8 cellular contexts compared by ENCODE assay signal in the genomic region with DNA sequence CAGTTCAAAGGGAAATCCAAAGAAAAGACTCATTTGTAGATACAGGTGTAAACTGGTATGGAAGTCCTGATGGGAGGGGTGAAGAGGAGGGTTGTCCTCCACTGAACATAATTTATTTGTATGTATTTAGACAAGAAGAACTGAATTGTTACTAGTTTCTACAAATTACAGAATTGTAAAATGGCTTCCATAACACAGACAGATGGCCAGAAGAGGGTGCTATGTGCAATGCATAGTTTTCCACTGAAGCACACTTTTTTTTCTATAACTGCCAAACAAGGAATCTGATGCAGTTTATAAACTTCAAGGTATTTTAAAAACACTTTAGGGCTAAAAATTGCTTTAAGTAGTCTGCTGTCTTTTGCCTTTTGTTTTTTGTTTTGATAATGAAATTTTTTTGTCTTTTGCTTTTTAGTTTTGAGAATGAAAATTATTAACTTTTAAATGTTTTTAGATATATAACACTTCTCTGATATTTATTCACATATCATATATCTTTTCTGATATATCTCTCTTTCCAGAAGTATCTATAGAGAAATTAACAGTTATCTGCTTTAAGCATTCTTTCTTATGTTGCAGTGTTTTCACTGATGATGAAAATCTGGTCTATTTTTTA. TPM values are rescaled to one million over a fixed set of nuclear protein-coding genes. Genes with fewer than 3 reads are reported as not detected.
DNase-seq lines count a peak whose midpoint lies in the region; ATAC-seq and TF ChIP-seq lines count a peak whose summit lies in the region.

No MANE protein-coding gene starts in this region.

- H3K4me3 ChIP-seq in hepatocyte, result no peak overlapping the region

- H4K20me1 ChIP-seq in hepatocyte (ENCODE audit: insufficient read depth, poor library complexity, severe bottlenecking), result no peaks in the 10 kb centered on the region

- no peak overlapping the region for H2AFZ ChIP-seq in hepatocyte

- no peaks in the 10 kb centered on the region for H3K36me3 ChIP-seq in hepatocyte (replicated peaks; ENCODE audit: insufficient read depth, low read depth)

- TF ChIP-seq CTCF in hepatocyte (IDR thresholded peaks at IDR 0.05; ENCODE audit: poor library complexity), result peak; percentile 67

- peak; percentile 66 for ATAC-seq in SK-N-SH treated with all-trans-retinoic acid at 6 μM for 48 hours
- no peak for ATAC-seq in GM21825 (IDR thresholded peaks at IDR 0.05; ENCODE audit: unreplicated experiment)
- no peak for ATAC-seq in HG02798 (IDR thresholded peaks at IDR 0.05; ENCODE audit: poor library complexity, unreplicated experiment)
- ATAC-seq in HG03457 (IDR thresholded peaks at IDR 0.05; ENCODE audit: unreplicated experiment), result no peak

- H3K9me3 ChIP-seq in hepatocyte (ENCODE audit: low read depth), result no peaks in the 10 kb centered on the region

- no peaks in the 10 kb centered on the region for H3K9me2 ChIP-seq in hepatocyte (replicated peaks; ENCODE audit: insufficient read depth)

- H3K27me3 ChIP-seq in hepatocyte, result no peaks in the 10 kb centered on the region

- no peak overlapping the region for H3K27ac ChIP-seq in hepatocyte

- no peaks in the 10 kb centered on the region for H3K4me1 ChIP-seq in hepatocyte (ENCODE audit: insufficient read depth)

- no peak overlapping the region for H3K4me2 ChIP-seq in hepatocyte

- no peaks in the 10 kb centered on the region for H3K79me2 ChIP-seq in hepatocyte

- peak; percentile 0 for DNase-seq in COLO668 (lab: John Stamatoyannopoulos, UW; ENCODE audit: unreplicated experiment)
- DNase-seq in HCEC 1CT, result peak; percentile 54
- peak; percentile 47 for DNase-seq in hepatocyte (ENCODE audit: low spot score)
- DNase-seq in stimulated activated CD4-positive, alpha-beta T cell treated with anti-CD3 and anti-CD28 coated beads, Interleukin-4, amount 100 ng/mL, for 1 hour, result no peak

TF ChIP-seq in SK-N-SH treated with all-trans-retinoic acid at 6 μM for 48 hours, 23 proteins besides CTCF, POLR2A, EP300 and RAD21:
- TF ChIP-seq PPARA (CRISPR knock-in tag; IDR thresholded peaks at IDR 0.05; ENCODE audit: borderline replicate concordance) (no peak), ZNF70 (CRISPR knock-in tag; IDR thresholded peaks at IDR 0.05) (no peak), ESRRG (CRISPR knock-in tag; IDR thresholded peaks at IDR 0.05) (no peak), TCF4 (CRISPR knock-in tag; IDR thresholded peaks at IDR 0.05; ENCODE audit: borderline replicate concordance) (no peak), ARNTL (CRISPR knock-in tag; IDR thresholded peaks at IDR 0.05; ENCODE audit: borderline replicate concordance, low read depth) (no peak), CSDC2 (CRISPR knock-in tag; IDR thresholded peaks at IDR 0.05) (no peak), ZNF565 (CRISPR knock-in tag; conservative IDR thresholded peaks at IDR 0.05; ENCODE audit: low read depth) (no peak), ZFP30 (CRISPR knock-in tag; IDR thresholded peaks at IDR 0.05) (no peak), TOX (CRISPR knock-in tag; IDR thresholded peaks at IDR 0.05; ENCODE audit: borderline replicate concordance) (no peak), OSR1 (CRISPR knock-in tag; IDR thresholded peaks at IDR 0.05) (no peak)
- TF ChIP-seq, protein P1, sequence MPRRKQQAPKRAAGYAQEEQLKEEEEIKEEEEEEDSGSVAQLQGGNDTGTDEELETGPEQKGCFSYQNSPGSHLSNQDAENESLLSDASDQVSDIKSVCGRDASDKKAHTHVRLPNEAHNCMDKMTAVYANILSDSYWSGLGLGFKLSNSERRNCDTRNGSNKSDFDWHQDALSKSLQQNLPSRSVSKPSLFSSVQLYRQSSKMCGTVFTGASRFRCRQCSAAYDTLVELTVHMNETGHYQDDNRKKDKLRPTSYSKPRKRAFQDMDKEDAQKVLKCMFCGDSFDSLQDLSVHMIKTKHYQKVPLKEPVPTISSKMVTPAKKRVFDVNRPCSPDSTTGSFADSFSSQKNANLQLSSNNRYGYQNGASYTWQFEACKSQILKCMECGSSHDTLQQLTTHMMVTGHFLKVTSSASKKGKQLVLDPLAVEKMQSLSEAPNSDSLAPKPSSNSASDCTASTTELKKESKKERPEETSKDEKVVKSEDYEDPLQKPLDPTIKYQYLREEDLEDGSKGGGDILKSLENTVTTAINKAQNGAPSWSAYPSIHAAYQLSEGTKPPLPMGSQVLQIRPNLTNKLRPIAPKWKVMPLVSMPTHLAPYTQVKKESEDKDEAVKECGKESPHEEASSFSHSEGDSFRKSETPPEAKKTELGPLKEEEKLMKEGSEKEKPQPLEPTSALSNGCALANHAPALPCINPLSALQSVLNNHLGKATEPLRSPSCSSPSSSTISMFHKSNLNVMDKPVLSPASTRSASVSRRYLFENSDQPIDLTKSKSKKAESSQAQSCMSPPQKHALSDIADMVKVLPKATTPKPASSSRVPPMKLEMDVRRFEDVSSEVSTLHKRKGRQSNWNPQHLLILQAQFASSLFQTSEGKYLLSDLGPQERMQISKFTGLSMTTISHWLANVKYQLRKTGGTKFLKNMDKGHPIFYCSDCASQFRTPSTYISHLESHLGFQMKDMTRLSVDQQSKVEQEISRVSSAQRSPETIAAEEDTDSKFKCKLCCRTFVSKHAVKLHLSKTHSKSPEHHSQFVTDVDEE (CRISPR knock-in tag; IDR thresholded peaks at IDR 0.05), result no peak
- TF ChIP-seq, protein P2, sequence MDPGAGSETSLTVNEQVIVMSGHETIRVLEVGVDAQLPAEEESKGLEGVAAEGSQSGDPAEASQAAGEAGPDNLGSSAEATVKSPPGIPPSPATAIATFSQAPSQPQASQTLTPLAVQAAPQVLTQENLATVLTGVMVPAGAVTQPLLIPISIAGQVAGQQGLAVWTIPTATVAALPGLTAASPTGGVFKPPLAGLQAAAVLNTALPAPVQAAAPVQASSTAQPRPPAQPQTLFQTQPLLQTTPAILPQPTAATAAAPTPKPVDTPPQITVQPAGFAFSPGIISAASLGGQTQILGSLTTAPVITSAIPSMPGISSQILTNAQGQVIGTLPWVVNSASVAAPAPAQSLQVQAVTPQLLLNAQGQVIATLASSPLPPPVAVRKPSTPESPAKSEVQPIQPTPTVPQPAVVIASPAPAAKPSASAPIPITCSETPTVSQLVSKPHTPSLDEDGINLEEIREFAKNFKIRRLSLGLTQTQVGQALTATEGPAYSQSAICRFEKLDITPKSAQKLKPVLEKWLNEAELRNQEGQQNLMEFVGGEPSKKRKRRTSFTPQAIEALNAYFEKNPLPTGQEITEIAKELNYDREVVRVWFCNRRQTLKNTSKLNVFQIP (CRISPR knock-in tag; IDR thresholded peaks at IDR 0.05; ENCODE audit: borderline replicate concordance, low read depth), result no peak

RNA-seq across cellular contexts. Expression of gene PHYHIPL, which starts 58.5 kb away (rescaled TPM):
- 5.9 and 39.3 TPM in 2 replicates for total RNA-seq in hepatocyte
- 5.0 and 6.8 TPM in 2 replicates for polyA plus RNA-seq in hepatocyte
